Comparison of ENCODE assay signal across 8 cellular contexts in the genomic region with DNA sequence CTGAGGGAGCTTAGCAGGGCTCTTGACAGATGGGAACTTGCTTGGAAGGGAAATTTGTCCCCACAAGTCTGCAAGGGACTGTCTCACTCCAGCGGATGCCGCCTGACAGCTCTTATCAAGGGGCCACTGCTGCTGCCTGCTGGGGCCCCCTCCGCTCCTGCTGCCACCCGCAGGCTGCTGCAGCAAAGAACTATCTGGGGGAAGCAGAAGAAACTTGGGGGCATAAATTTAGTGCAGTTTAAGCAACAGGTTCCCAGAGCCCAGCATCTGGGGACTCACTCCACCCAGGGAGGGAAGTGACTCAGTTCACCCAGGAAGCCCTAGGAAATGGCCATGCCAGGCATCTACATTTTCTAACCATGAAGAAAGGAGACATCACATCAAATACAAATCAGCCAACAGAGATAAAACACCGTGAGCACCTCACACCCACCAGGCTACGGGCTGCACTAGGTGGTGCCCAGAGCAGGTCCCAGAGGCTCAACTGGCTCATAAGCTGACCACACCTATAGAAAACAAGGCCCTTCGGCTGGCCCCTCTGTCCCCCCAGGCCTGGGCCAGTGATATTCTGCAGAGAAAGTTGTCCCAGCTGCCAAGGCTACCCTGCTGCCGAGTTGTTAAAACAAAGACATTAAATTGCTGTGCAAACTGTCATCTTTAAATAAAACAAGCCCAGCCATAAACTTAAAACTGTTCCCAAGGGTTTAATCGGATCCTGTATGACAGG. TPM values are rescaled to one million over a fixed set of nuclear protein-coding genes. Genes with fewer than 3 reads are reported as not detected.
DNase-seq lines count a peak whose midpoint lies in the region; ATAC-seq, FAIRE-seq and TF ChIP-seq lines count a peak whose summit lies in the region.

No MANE protein-coding gene starts in this region.

- no peak overlapping the region; the same call in 1 of the 2 replicates for H3K4me2 ChIP-seq in HepG2 (ENCODE audit: low read depth, low read length)

- TF ChIP-seq CTCF in HepG2 (CRISPR knock-in tag; IDR thresholded peaks at IDR 0.05) (0 out of 2 replicates have a peak, but pooled peaks have one; percentile 6), right lobe of liver (IDR thresholded peaks at IDR 0.05) (no peak), esophagus squamous epithelium (IDR thresholded peaks at IDR 0.05) (no peak), tibial nerve (IDR thresholded peaks at IDR 0.05) (no peak), gastrocnemius medialis (IDR thresholded peaks at IDR 0.05 in 4 of 5, conservative IDR thresholded peaks at IDR 0.05 in 1 of 5) (no peak)

- TF ChIP-seq POLR2A in HepG2 (IDR thresholded peaks at IDR 0.05; ENCODE audit: insufficient read depth in 1 of 2, low read depth in 2 of 2, low read length in 2 of 2) = no peak
- TF ChIP-seq POLR2A in right lobe of liver (IDR thresholded peaks at IDR 0.05) = no peak
- no peak for TF ChIP-seq POLR2A in esophagus squamous epithelium (IDR thresholded peaks at IDR 0.05)
- no peak for TF ChIP-seq POLR2A in tibial nerve (IDR thresholded peaks at IDR 0.05)
- TF ChIP-seq POLR2A in gastrocnemius medialis (IDR thresholded peaks at IDR 0.05) = no peak

- H3K4me3 ChIP-seq in HepG2 (replicated peaks in 1 of 3; ENCODE audit: insufficient read depth in 1 of 3, low read depth in 2 of 3, low read length in 3 of 3) (no peak overlapping the region), right lobe of liver (no peak overlapping the region), esophagus squamous epithelium (no peak overlapping the region), tibial nerve (no peak overlapping the region), gastrocnemius medialis (no peak overlapping the region)

- CTCF ChIA-PET in HepG2 (lab: Yijun Ruan, JAX; ENCODE audit: low intra/inter-chr PET ratio, low total read pairs) = no interaction called here

- FAIRE-seq in HepG2 (lab: Jason Lieb, UNC) = no peak

- H3K4me1 ChIP-seq in HepG2 (ENCODE audit: insufficient read depth, low read length) (peaks cover 28% of the 10 kb centered on the region), right lobe of liver (peaks cover 0 to 16% (median 0%) of the 10 kb centered on the region in 4 donors), esophagus squamous epithelium (peaks cover 23 to 59% (median 29%) of the 10 kb centered on the region in 3 donors), tibial nerve (peaks cover 0 to 42% (median 19%) of the 10 kb centered on the region in 4 donors), gastrocnemius medialis (peaks cover 15 to 23% of the 10 kb centered on the region in 2 donors)

- POLR2A ChIA-PET in HepG2 (lab: Yijun Ruan, JAX) = no interaction called here

- H4K20me1 ChIP-seq in HepG2 (ENCODE audit: insufficient read depth, low read length) = no peaks in the 10 kb centered on the region

- H2AFZ ChIP-seq in HepG2 (ENCODE audit: low read length) = no peak overlapping the region

- H3K36me3 ChIP-seq in HepG2 (replicated peaks in 1 of 2; ENCODE audit: control insufficient read depth in 1 of 2, insufficient read depth in 2 of 2, low read length in 2 of 2) (no peaks in the 10 kb centered on the region), right lobe of liver (no peaks in the 10 kb centered on the region), esophagus squamous epithelium (peaks cover 0 to 4% (median 0%) of the 10 kb centered on the region in 3 donors), tibial nerve (no peaks in the 10 kb centered on the region), gastrocnemius medialis (no peaks in the 10 kb centered on the region)

- ATAC-seq in HepG2 (peak; percentile 7; the same call in 1 of the 3 replicates), right lobe of liver (no peak), gastrocnemius medialis (no peak)

- TF ChIP-seq RAD21 in HepG2 (CRISPR knock-in tag; IDR thresholded peaks at IDR 0.05) = no peak

- TF ChIP-seq EP300 in HepG2 (IDR thresholded peaks at IDR 0.05; ENCODE audit: low read depth in 2 of 2, low read length in 2 of 2) = no peak
- TF ChIP-seq EP300 in HepG2 (CRISPR knock-in tag; IDR thresholded peaks at IDR 0.05; ENCODE audit: borderline replicate concordance) = no peak
- TF ChIP-seq EP300 in tibial nerve (IDR thresholded peaks at IDR 0.05) = no peak

- intact Hi-C loops in HepG2 (cut with micrococcal nuclease; ENCODE audit: unreplicated experiment) (no loop called here), right lobe of liver (cut with DNase I) (no loop called here), esophagus squamous epithelium (cut with DNase I) (no loop called here), gastrocnemius medialis (cut with DNase I; ENCODE audit: low total_unique reads) (no loop called here)

- H3K27me3 ChIP-seq in HepG2 (ENCODE audit: control insufficient read depth in 1 of 2, insufficient read depth in 2 of 2, low read length in 2 of 2) (peaks cover 6 to 30% of the 10 kb centered on the region in 2 experiments; a peak in 4 of 5 replicates), right lobe of liver (peaks cover 0 to 12% of the 10 kb centered on the region in 2 donors), esophagus squamous epithelium (no peaks in the 10 kb centered on the region), tibial nerve (no peaks in the 10 kb centered on the region), gastrocnemius medialis (peaks cover 0 to 15% (median 9%) of the 10 kb centered on the region in 3 donors)

- no peaks in the 10 kb centered on the region for H3K79me2 ChIP-seq in HepG2 (ENCODE audit: insufficient read depth, low read length)

- in situ Hi-C loops in HepG2 (cut with HindIII; ENCODE audit: extremely low pct_ligation_motif_present, low pct_unique_long_range_greater_than_20kb) (loop anchor here (25.0 kb wide), 1 partner anchor 351 kb away; the partner anchor contains the start of gene PRDX3), gastrocnemius medialis (cut with MboI; ENCODE audit: low sequenced_read_pairs in 4 of 4) (no loop called here)

- H3K9ac ChIP-seq in HepG2 (ENCODE audit: insufficient read depth, low read depth, low read length) = no peak overlapping the region

- no TSS peak for BruUV-seq in HepG2 (replicated peaks; lab: Mats Ljungman, UMichigan)

- DNase-seq in HepG2 (ENCODE audit: low spot score) = no peak
- no peak for DNase-seq in right lobe of liver
- DNase-seq in activated CD4-positive, alpha-beta T cell treated with anti-CD3 and anti-CD28 coated beads, Interleukin-2, amount 50 U/mL, for 48 hours = peak; percentile 57 to 68
- no peak for DNase-seq in esophagus squamous epithelium (lab: John Stamatoyannopoulos, UW)
- no peak for DNase-seq in tibial nerve (ENCODE audit: low spot score in 2 of 2)
- DNase-seq in NCI-H2196 treated with DMSO at 0.1 percent for 48 hours (lab: John Stamatoyannopoulos, UW; ENCODE audit: unreplicated experiment) = no peak
- no peak for DNase-seq in DMS79 treated with DMSO at 0.1 percent for 48 hours (lab: John Stamatoyannopoulos, UW)
- no peak for DNase-seq in gastrocnemius medialis

- H3K27ac ChIP-seq in HepG2 (ENCODE audit: extremely low read length, insufficient read depth, low read length) (no peak overlapping the region), right lobe of liver (no peak overlapping the region), esophagus squamous epithelium (peak overlapping the region in 3 of 4 donors; percentile 27 to 42 (median 30)), tibial nerve (peak overlapping the region in 3 of 4 donors; percentile 22 to 43 (median 26)), gastrocnemius medialis (no peak overlapping the region)

- WGBS in HepG2 (ENCODE audit: low lambda C conversion rate) = 6% methylated on average over 6 of the region's 9 CpGs
- 13% methylated on average over 1 of the region's 9 CpGs for WGBS in right lobe of liver (ENCODE audit: insufficient coverage, low coverage, low lambda C conversion rate, missing lambda C conversion rate)
- 46 to 50% methylated on average over 7 of the region's 9 CpGs for WGBS in esophagus squamous epithelium, 2 donors
- 64 to 67% methylated on average over 9 of the region's 9 CpGs for WGBS in tibial nerve, 2 donors

- H3K9me3 ChIP-seq in HepG2 (ENCODE audit: low read length) (no peaks in the 10 kb centered on the region), right lobe of liver (no peaks in the 10 kb centered on the region), esophagus squamous epithelium (no peaks in the 10 kb centered on the region), tibial nerve (no peaks in the 10 kb centered on the region), gastrocnemius medialis (no peaks in the 10 kb centered on the region)

RNA-seq across cellular contexts. Expression of gene RGS10, which starts 3.7 kb away (rescaled TPM):
- total RNA-seq in HepG2 (2016; rRNA removed; fragmentation: Illumina TruSeq; extraction: Trizol) = 1.1 and 1.7 TPM in 2 replicates
- 2.3 and 4.0 TPM in 2 replicates for total RNA-seq in HepG2 (2016; cell fraction: cytosol; rRNA removed; fragmentation: Illumina TruSeq; extraction: Trizol; ENCODE audit: low read depth)
- 1.3 and 2.0 TPM in 2 replicates for total RNA-seq in HepG2 (2016; cell fraction: insoluble cytoplasmic fraction; rRNA removed; fragmentation: Illumina TruSeq; extraction: Trizol)
- 2.3 and 2.4 TPM in 2 replicates for total RNA-seq in HepG2 (2016; cell fraction: membrane; rRNA removed; fragmentation: Illumina TruSeq; extraction: Trizol)
- total RNA-seq in HepG2 (2016; cell fraction: nucleus; rRNA removed; fragmentation: Illumina TruSeq; extraction: Trizol) = 0.78 and 1.1 TPM in 2 replicates
- polyA plus RNA-seq in HepG2 (2011; rRNA removed) = 4.1 and 5.1 TPM in 2 replicates
- 2.9 and 4.0 TPM in 2 replicates for polyA plus RNA-seq in HepG2 (2011; cell fraction: cytosol; rRNA removed)
- polyA plus RNA-seq in HepG2 (2011; cell fraction: nucleus; rRNA removed) = 1.2 and 1.3 TPM in 2 replicates
- polyA plus RNA-seq in HepG2 (2012) = 1.4 and 3.1 TPM in 2 replicates
- 3.3 and 5.1 TPM in 2 replicates for polyA plus RNA-seq in HepG2 (2016; cell fraction: cytosol; fragmentation: Illumina TruSeq; extraction: Trizol; ENCODE audit: low read depth)
- polyA plus RNA-seq in HepG2 (2016; cell fraction: insoluble cytoplasmic fraction; fragmentation: Illumina TruSeq; extraction: Trizol; ENCODE audit: low read depth) = 2.4 and 3.6 TPM in 2 replicates
- polyA plus RNA-seq in HepG2 (2016; cell fraction: membrane; fragmentation: Illumina TruSeq; extraction: Trizol; ENCODE audit: low read depth) = 3.3 TPM in 2 replicates
- 0.67 and 1.8 TPM in 2 replicates for polyA plus RNA-seq in HepG2 (2016; cell fraction: nucleus; fragmentation: Illumina TruSeq; extraction: Trizol; ENCODE audit: insufficient read depth, low read depth)
- polyA minus RNA-seq in HepG2 (2011; rRNA and poly(A)+ RNA removed; ENCODE audit: low replicate concordance) = 1.3 and 2.3 TPM in 2 replicates
- 1.3 and 2.1 TPM in 2 replicates for polyA minus RNA-seq in HepG2 (2011; cell fraction: cytosol; rRNA and poly(A)+ RNA removed)
- polyA minus RNA-seq in HepG2 (2011; cell fraction: nucleus; rRNA and poly(A)+ RNA removed) = 0.99 and 1.8 TPM in 2 replicates
- 1 to 10 TPM in 5 of 6 experiments, under 1 TPM in 1; 0.95 to 5.2 (median 3.7) TPM for total RNA-seq in right lobe of liver
- total RNA-seq in esophagus squamous epithelium = 10 to 100 TPM; 25.5 to 55.8 (median 43.9) TPM
- 10 to 100 TPM; 18.6 to 32.6 (median 28.4) TPM for total RNA-seq in tibial nerve
- total RNA-seq in gastrocnemius medialis = 10 to 100 TPM in 2 of 4 donors, 1 to 10 TPM in 2; 3.0 to 64.2 (median 12.0) TPM

RNA-seq across cellular contexts. Expression of gene TIAL1, which starts 58.0 kb away (rescaled TPM):
- 31.5 and 36.6 TPM in 2 replicates for total RNA-seq in HepG2 (2016; rRNA removed; fragmentation: Illumina TruSeq; extraction: Trizol)
- total RNA-seq in HepG2 (2016; cell fraction: cytosol; rRNA removed; fragmentation: Illumina TruSeq; extraction: Trizol; ENCODE audit: low read depth) = 19.8 and 22.7 TPM in 2 replicates
- total RNA-seq in HepG2 (2016; cell fraction: insoluble cytoplasmic fraction; rRNA removed; fragmentation: Illumina TruSeq; extraction: Trizol) = 32.7 and 33.0 TPM in 2 replicates
- 32.9 and 34.8 TPM in 2 replicates for total RNA-seq in HepG2 (2016; cell fraction: membrane; rRNA removed; fragmentation: Illumina TruSeq; extraction: Trizol)
- 74.7 and 93.9 TPM in 2 replicates for total RNA-seq in HepG2 (2016; cell fraction: nucleus; rRNA removed; fragmentation: Illumina TruSeq; extraction: Trizol)
- polyA plus RNA-seq in HepG2 (2011; rRNA removed) = 145 and 148 TPM in 2 replicates
- polyA plus RNA-seq in HepG2 (2011; cell fraction: cytosol; rRNA removed) = 29.6 and 41.0 TPM in 2 replicates
- polyA plus RNA-seq in HepG2 (2011; cell fraction: nucleus; rRNA removed) = 368 and 448 TPM in 2 replicates
- polyA plus RNA-seq in HepG2 (2012) = 152 and 155 TPM in 2 replicates
- polyA plus RNA-seq in HepG2 (2016; cell fraction: cytosol; fragmentation: Illumina TruSeq; extraction: Trizol; ENCODE audit: low read depth) = 16.3 and 18.6 TPM in 2 replicates
- polyA plus RNA-seq in HepG2 (2016; cell fraction: insoluble cytoplasmic fraction; fragmentation: Illumina TruSeq; extraction: Trizol; ENCODE audit: low read depth) = 72.0 and 75.0 TPM in 2 replicates
- 36.1 and 39.6 TPM in 2 replicates for polyA plus RNA-seq in HepG2 (2016; cell fraction: membrane; fragmentation: Illumina TruSeq; extraction: Trizol; ENCODE audit: low read depth)
- polyA plus RNA-seq in HepG2 (2016; cell fraction: nucleus; fragmentation: Illumina TruSeq; extraction: Trizol; ENCODE audit: insufficient read depth, low read depth) = 291 and 317 TPM in 2 replicates
- 17.9 and 42.2 TPM in 2 replicates for polyA minus RNA-seq in HepG2 (2011; rRNA and poly(A)+ RNA removed; ENCODE audit: low replicate concordance)
- 27.6 and 31.4 TPM in 2 replicates for polyA minus RNA-seq in HepG2 (2011; cell fraction: cytosol; rRNA and poly(A)+ RNA removed)
- polyA minus RNA-seq in HepG2 (2011; cell fraction: nucleus; rRNA and poly(A)+ RNA removed) = 199 and 216 TPM in 2 replicates
- total RNA-seq in right lobe of liver = 10 to 100 TPM; 37.2 to 52.2 (median 46.3) TPM
- total RNA-seq in esophagus squamous epithelium = 10 to 100 TPM; 50.1 to 84.5 (median 65.2) TPM
- 100 to 1,000 TPM in 1 of 4 donors, 10 to 100 TPM in 3; 53.0 to 103 (median 87.2) TPM for total RNA-seq in tibial nerve
- total RNA-seq in gastrocnemius medialis = 10 to 100 TPM; 50.5 to 81.5 (median 68.4) TPM

Comparison
In these comparisons a context has a peak if more than half of its experiments do, and no peak if none do; other contexts are left out.
1. DNase-seq: peak in activated CD4-positive, alpha-beta T cell treated with anti-CD3 and anti-CD28 coated beads, Interleukin-2, amount 50 U/mL, for 48 hours (2 of 2); none in HepG2 (single experiment), right lobe of liver (0 of 3), esophagus squamous epithelium (single experiment), tibial nerve (0 of 2), NCI-H2196 treated with DMSO at 0.1 percent for 48 hours (single experiment), DMS79 treated with DMSO at 0.1 percent for 48 hours (single experiment) and gastrocnemius medialis (0 of 2).
2. H3K27ac ChIP-seq: peak in esophagus squamous epithelium (3 of 4) and tibial nerve (3 of 4); none in HepG2 (single experiment), right lobe of liver (0 of 3) and gastrocnemius medialis (0 of 4).